ENCODE assay signal across 16 cellular contexts in the genomic region with DNA sequence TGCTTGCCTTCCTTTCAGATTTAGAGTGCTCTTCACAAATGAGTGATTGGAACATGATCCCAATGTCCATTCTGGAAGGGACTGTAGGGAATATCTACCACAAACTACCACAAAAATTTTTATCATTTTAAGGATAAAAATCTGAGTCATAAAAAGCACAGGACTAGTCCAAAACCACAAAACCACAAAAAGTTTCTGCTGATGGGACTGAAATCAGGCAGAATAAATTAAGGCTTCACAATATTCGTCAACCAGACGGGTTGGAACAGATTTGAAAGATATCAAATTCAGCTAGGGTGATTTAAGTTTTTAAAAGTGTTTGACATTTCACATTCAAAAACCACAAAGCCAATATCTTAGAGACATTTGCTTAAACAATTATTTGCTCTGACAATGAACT.
DNase-seq lines count a peak whose midpoint lies in the region; ATAC-seq and TF ChIP-seq lines count a peak whose summit lies in the region.
"Had no signal": no experiment of that assay in that cellular context is flagged by ENCODE, and none has a peak within 500 bp of the region (broad histone marks: within the 10 kb centered on the region; RNA-seq: fewer than 3 reads in every experiment).

No MANE protein-coding gene starts in this region.

- no peak for ATAC-seq in HG02678 (IDR thresholded peaks at IDR 0.05; ENCODE audit: unreplicated experiment)
- ATAC-seq: effector memory CD8-positive, alpha-beta T cell; GM23338; left lung; natural killer cell treated with Interleukin-12 subunit alpha and Interleukin-12 subunit beta and Interleukin-15 and Interleukin-18, amount 100 ng/mL, for 72 hours; right lobe of liver had no signal

- H2AFZ ChIP-seq in fibroblast of lung (ENCODE audit: low read length), result no peak overlapping the region
- H2AFZ ChIP-seq in smooth muscle cell (ENCODE audit: low read depth), result no peak overlapping the region
- H2AFZ ChIP-seq: GM23338 had no signal

- H3K4me2 ChIP-seq in fibroblast of lung (ENCODE audit: extremely low read depth, insufficient read depth, low read length), result no peak overlapping the region
- peak overlapping the region; percentile 67 for H3K4me2 ChIP-seq in smooth muscle cell
- H3K4me2 ChIP-seq: GM23338 had no signal

- no peaks in the 10 kb centered on the region for H3K79me2 ChIP-seq in fibroblast of lung (ENCODE audit: control insufficient read depth, insufficient read depth, low read length)
- H3K79me2 ChIP-seq in smooth muscle cell (ENCODE audit: low read depth), result no peaks in the 10 kb centered on the region

- H3K4me3 ChIP-seq in fibroblast of lung (replicated peaks in 1 of 4; ENCODE audit: control extremely low read depth in 1 of 4, insufficient read depth in 1 of 4, low read depth in 3 of 4, low read length in 4 of 4), result no peak overlapping the region
- H3K4me3 ChIP-seq in smooth muscle cell, result no peak overlapping the region
- H3K4me3 ChIP-seq: GM23338, left lung, right lobe of liver had no signal

- H3K36me3 ChIP-seq in fibroblast of lung (ENCODE audit: control insufficient read depth, insufficient read depth, low read length) (no peaks in the 10 kb centered on the region), smooth muscle cell (ENCODE audit: low read depth) (no peaks in the 10 kb centered on the region)
- H3K36me3 ChIP-seq: left lung, right lobe of liver had no signal

- CTCF ChIA-PET in RWPE1 (lab: Yijun Ruan, JAX), result no interaction called here

- H3K9me3 ChIP-seq in fibroblast of lung (ENCODE audit: control insufficient read depth, insufficient read depth, low read depth, low read length) (no peaks in the 10 kb centered on the region), smooth muscle cell (replicated peaks; ENCODE audit: low read depth) (no peaks in the 10 kb centered on the region)
- H3K9me3 ChIP-seq: left lung, right lobe of liver had no signal

- H3K4me1 ChIP-seq in fibroblast of lung (ENCODE audit: control insufficient read depth, extremely low read depth, insufficient read depth, low read length), result peaks cover 2% of the 10 kb centered on the region
- H3K4me1 ChIP-seq in smooth muscle cell (ENCODE audit: low read depth), result no peaks in the 10 kb centered on the region
- H3K4me1 ChIP-seq: left lung, right lobe of liver had no signal

- H3K9ac ChIP-seq in fibroblast of lung (ENCODE audit: insufficient read depth, low read length) (no peak overlapping the region), smooth muscle cell (ENCODE audit: low read depth) (no peak overlapping the region)

- POLR2A ChIA-PET in RWPE1 (lab: Yijun Ruan, JAX; ENCODE audit: low non-redundant PET), result no interaction called here

- H3K27ac ChIP-seq in RWPE1 (no peak overlapping the region), fibroblast of lung (ENCODE audit: insufficient read depth, low read length) (no peak overlapping the region), smooth muscle cell (ENCODE audit: low read depth) (no peak overlapping the region)
- H3K27ac ChIP-seq: left lung, right lobe of liver had no signal

- TF ChIP-seq CTCF in RWPE1 (conservative IDR thresholded peaks at IDR 0.05; ENCODE audit: low read depth), result no peak
- TF ChIP-seq CTCF in fibroblast of lung (conservative IDR thresholded peaks at IDR 0.05 in 1 of 2, IDR thresholded peaks at IDR 0.05 in 1 of 2; ENCODE audit: low read depth in 1 of 2, low read length in 2 of 2), result no peak
- TF ChIP-seq CTCF in smooth muscle cell (IDR thresholded peaks at IDR 0.05; ENCODE audit: borderline replicate concordance, insufficient read depth, poor library complexity, severe bottlenecking), result no peak

- WGBS in smooth muscle cell (ENCODE audit: low lambda C conversion rate), result 12% methylated on average over 2 of the region's 2 CpGs

- H3F3A ChIP-seq in smooth muscle cell (ENCODE audit: low read depth), result no peaks in the 10 kb centered on the region

- DNase-seq in H4 (ENCODE audit: low spot score), result peak; percentile 70
- DNase-seq in RWPE1 (ENCODE audit: low spot score), result peak; percentile 0
- DNase-seq in fibroblast of lung (ENCODE audit: low read depth in 2 of 2), result peak; percentile 85 to 95
- DNase-seq in smooth muscle cell (lab: John Stamatoyannopoulos, UW; ENCODE audit: unreplicated experiment), result no peak
- no peak for DNase-seq in HuH-7.5 (ENCODE audit: low spot score)
- no peak for DNase-seq in stimulated activated CD4-positive, alpha-beta T cell treated with anti-CD3 and anti-CD28 coated beads, Interleukin-4, amount 100 ng/mL, for 4 hours
- DNase-seq: activated CD4-positive, CD25-positive, alpha-beta regulatory T cell treated with anti-CD3 and anti-CD28 coated beads, Interleukin-2, amount 50 U/mL, for 72 hours; CD4-positive, alpha-beta T cell; effector memory CD8-positive, alpha-beta T cell; left lung; NCI-H2227 treated with DMSO at 0.1 percent for 48 hours; right lobe of liver; T-helper 1 cell had no signal

- H4K20me1 ChIP-seq in fibroblast of lung (ENCODE audit: control insufficient read depth, extremely low read depth, insufficient read depth, low read length) (no peaks in the 10 kb centered on the region), smooth muscle cell (ENCODE audit: low read depth) (no peaks in the 10 kb centered on the region)

- no peaks in the 10 kb centered on the region for H3K27me3 ChIP-seq in fibroblast of lung (ENCODE audit: control insufficient read depth, insufficient read depth, low read length)
- H3K27me3 ChIP-seq in smooth muscle cell (ENCODE audit: low read depth), result no peaks in the 10 kb centered on the region
- H3K27me3 ChIP-seq: left lung, right lobe of liver had no signal

Comparison
In these comparisons a context has a peak if more than half of its experiments do, and no peak if none do; other contexts are left out.
1. DNase-seq: peak in H4 (single experiment), RWPE1 (single experiment) and fibroblast of lung (2 of 2); none in smooth muscle cell (single experiment), HuH-7.5 (single experiment) and stimulated activated CD4-positive, alpha-beta T cell treated with anti-CD3 and anti-CD28 coated beads, Interleukin-4, amount 100 ng/mL, for 4 hours (0 of 2).